ENCODE assay signal across 28 cellular contexts in genomic region chr7:55343860-55344606, GRCh38.
"Had no signal": no experiment of that assay in that cellular context is flagged by ENCODE, and none has a peak within 500 bp of the region (broad histone marks: within the 10 kb centered on the region; RNA-seq: fewer than 3 reads in every experiment).

No MANE protein-coding gene starts in this region.

- ATAC-seq: activated naive CD4-positive, alpha-beta T cell treated with anti-CD3 and anti-CD28 coated beads, Interleukin-2, amount 50 U/mL, for 72 hours; activated naive CD8-positive, alpha-beta T cell treated with anti-CD3 and anti-CD28 coated beads, Interleukin-2, amount 50 U/mL, for 24 hours; activated T-cell treated with anti-CD3 and anti-CD28 coated beads, Interleukin-2, amount 50 U/mL, for 4 hours; body of pancreas had no signal

- H3K27me3 ChIP-seq: ascending aorta, body of pancreas, SJCRH30 had no signal

- H3K4me3 Mint-ChIP-seq: activated CD4-positive, alpha-beta memory T cell treated with anti-CD3 and anti-CD28 coated beads for 36 hours; activated CD4-positive, alpha-beta T cell treated with anti-CD3 and anti-CD28 coated beads, Interleukin-2, amount 10 ng/mL, durations not matched to agents 7 days and 5 days; activated naive CD8-positive, alpha-beta T cell treated with anti-CD3 and anti-CD28 coated beads, Interleukin-2, amount 50 U/mL, for 24 hours; activated T-cell treated with anti-CD3 and anti-CD28 coated beads, Interleukin-2, amount 50 U/mL, for 4 hours had no signal

- H3K4me3 ChIP-seq: ascending aorta, body of pancreas, SJCRH30 had no signal

- H3K36me3 Mint-ChIP-seq: activated CD4-positive, alpha-beta memory T cell treated with anti-CD3 and anti-CD28 coated beads for 36 hours; activated naive CD4-positive, alpha-beta T cell treated with anti-CD3 and anti-CD28 coated beads, Interleukin-2, amount 50 U/mL, for 72 hours had no signal

- FAIRE-seq: bronchial epithelial cell, TTC549 had no signal

- H3K27ac ChIP-seq: ascending aorta, body of pancreas, SJCRH30 had no signal

- H3K36me3 ChIP-seq: ascending aorta, SJCRH30 had no signal

- DNase-seq: activated CD4-positive, alpha-beta memory T cell treated with anti-CD3 and anti-CD28 coated beads for 36 hours; activated CD4-positive, alpha-beta T cell treated with anti-CD3 and anti-CD28 coated beads, Interleukin-2, amount 10 ng/mL, durations not matched to agents 7 days and 5 days; activated CD4-positive, CD25-positive, alpha-beta regulatory T cell; activated CD8-positive, alpha-beta memory T cell treated with anti-CD3 and anti-CD28 coated beads for 24 hours; activated effector memory CD4-positive, alpha-beta T cell treated with anti-CD3 and anti-CD28 coated beads, Interleukin-2, amount 50 U/mL, for 16 hours; activated naive CD4-positive, alpha-beta T cell treated with Interleukin-2 at 50 U/mL for 16 hours; activated naive CD8-positive, alpha-beta T cell treated with anti-CD3 and anti-CD28 coated beads, Interleukin-2, amount 50 U/mL, for 24 hours; activated T-cell treated with anti-CD3 and anti-CD28 coated beads, Interleukin-2, amount 50 U/mL, for 4 hours; amniotic stem cell; body of pancreas; central memory CD4-positive, alpha-beta T cell; NCI-H1092 treated with DMSO at 0.1 percent for 48 hours; NCI-H1417 treated with DMSO at 0.1 percent for 48 hours; NCI-H1694; NCI-H2029; NCI-H2107; NCI-H2171 treated with DMSO at 0.1 percent for 48 hours; NCI-H226; NCI-H526; NCI-H82; Right ventricle myocardium superior; SJCRH30; T-helper 2 cell; T1000 had no signal

- H3K27ac Mint-ChIP-seq: activated CD4-positive, alpha-beta memory T cell treated with anti-CD3 and anti-CD28 coated beads for 36 hours; activated CD4-positive, alpha-beta T cell treated with anti-CD3 and anti-CD28 coated beads, Interleukin-2, amount 10 ng/mL, durations not matched to agents 7 days and 5 days; activated naive CD4-positive, alpha-beta T cell treated with anti-CD3 and anti-CD28 coated beads, Interleukin-2, amount 50 U/mL, for 72 hours; activated naive CD8-positive, alpha-beta T cell treated with anti-CD3 and anti-CD28 coated beads, Interleukin-2, amount 50 U/mL, for 24 hours had no signal

- H3K9me3 Mint-ChIP-seq: activated CD4-positive, alpha-beta memory T cell treated with anti-CD3 and anti-CD28 coated beads for 36 hours; activated CD4-positive, alpha-beta T cell treated with anti-CD3 and anti-CD28 coated beads, Interleukin-2, amount 10 ng/mL, durations not matched to agents 7 days and 5 days; activated naive CD4-positive, alpha-beta T cell treated with anti-CD3 and anti-CD28 coated beads, Interleukin-2, amount 50 U/mL, for 72 hours; activated naive CD8-positive, alpha-beta T cell treated with anti-CD3 and anti-CD28 coated beads, Interleukin-2, amount 50 U/mL, for 24 hours; activated T-cell treated with anti-CD3 and anti-CD28 coated beads, Interleukin-2, amount 50 U/mL, for 4 hours had no signal

- H3K9me3 ChIP-seq: ascending aorta, body of pancreas had no signal

- H3K4me1 ChIP-seq: ascending aorta, body of pancreas had no signal
